ENCODE assay signal across 28 cellular contexts in genomic region chr20:42281801-42282200, GRCh38.
"Had no signal": no experiment of that assay in that cellular context is flagged by ENCODE, and none has a peak within 500 bp of the region (broad histone marks: within the 10 kb centered on the region; RNA-seq: fewer than 3 reads in every experiment).

No MANE protein-coding gene starts in this region.

- H3K4me1 Mint-ChIP-seq: natural killer cell; stimulated activated naive CD8-positive, alpha-beta T cell treated with anti-CD3 and anti-CD28 coated beads, Interleukin-15, amount 100 ng/mL, for 72 hours had no signal

- FAIRE-seq: pancreas had no signal

- H3K4me3 Mint-ChIP-seq: endodermal cell; natural killer cell; stimulated activated naive CD8-positive, alpha-beta T cell treated with anti-CD3 and anti-CD28 coated beads, Interleukin-15, amount 100 ng/mL, for 72 hours had no signal

- ATAC-seq: esophagus mucosa; gastroesophageal sphincter; heart right ventricle; left lung; natural killer cell; pancreas; sciatic nerve; stimulated activated naive CD8-positive, alpha-beta T cell treated with anti-CD3 and anti-CD28 coated beads, Interleukin-15, amount 100 ng/mL, for 72 hours had no signal

- H3K27ac ChIP-seq: cardiac muscle cell, epithelial cell of prostate, gastroesophageal sphincter, heart right ventricle, left lung, pancreas, right atrium auricular region, thoracic aorta, tibial nerve, upper lobe of left lung, uterus had no signal

- H3K36me3 ChIP-seq: cardiac muscle cell, gastroesophageal sphincter, heart right ventricle, left lung, pancreas, right atrium auricular region, thoracic aorta, tibial nerve, upper lobe of left lung, uterus had no signal

- H3K4me2 ChIP-seq: smooth muscle cell had no signal

- H3K4me3 ChIP-seq: cardiac muscle cell, gastroesophageal sphincter, heart right ventricle, left lung, pancreas, right atrium auricular region, smooth muscle cell, thoracic aorta, tibial nerve, upper lobe of left lung, uterus had no signal

- H3K36me3 Mint-ChIP-seq: natural killer cell had no signal

- H3K9me3 ChIP-seq: pancreas, right atrium auricular region, thoracic aorta, upper lobe of left lung, uterus had no signal

- DNase-seq: cortex of kidney; effector CD8-positive, alpha-beta T cell; endodermal cell; foreskin fibroblast; glutamatergic neuron; heart right ventricle; islet precursor cell; left lung; natural killer cell; pancreas; stimulated activated CD4-positive, alpha-beta T cell treated with anti-CD3 and anti-CD28 coated beads, Interleukin-12 subunit alpha, Interleukin-12 subunit beta, amount 100 ng/mL, for 4 hours; stimulated activated CD4-positive, alpha-beta T cell treated with anti-CD3 and anti-CD28 coated beads, Interleukin-1b, Interleukin-23, amount 100 ng/mL, for 48 hours; stimulated activated CD4-positive, alpha-beta T cell treated with anti-CD3 and anti-CD28 coated beads, Interleukin-4, amount 100 ng/mL, for 1 hour; stimulated activated CD8-positive, alpha-beta memory T cell treated with anti-CD3 and anti-CD28 coated beads, Interleukin-4, amount 100 ng/mL, for 48 hours; stimulated activated naive CD4-positive, alpha-beta T cell; stimulated activated naive CD8-positive, alpha-beta T cell treated with anti-CD3 and anti-CD28 coated beads, Interleukin-15, amount 100 ng/mL, for 72 hours; upper lobe of left lung; uterus had no signal

- H3K27me3 Mint-ChIP-seq: stimulated activated naive CD8-positive, alpha-beta T cell treated with anti-CD3 and anti-CD28 coated beads, Interleukin-15, amount 100 ng/mL, for 72 hours had no signal

- H3K4me1 ChIP-seq: gastroesophageal sphincter, heart right ventricle, left lung, pancreas, right atrium auricular region, tibial nerve, upper lobe of left lung, uterus had no signal

- H3K27ac Mint-ChIP-seq: endodermal cell; natural killer cell; progenitor cell of endocrine pancreas; stimulated activated naive CD8-positive, alpha-beta T cell treated with anti-CD3 and anti-CD28 coated beads, Interleukin-15, amount 100 ng/mL, for 72 hours had no signal
